ENCODE assay signal across 10 cellular contexts in the genomic region with DNA sequence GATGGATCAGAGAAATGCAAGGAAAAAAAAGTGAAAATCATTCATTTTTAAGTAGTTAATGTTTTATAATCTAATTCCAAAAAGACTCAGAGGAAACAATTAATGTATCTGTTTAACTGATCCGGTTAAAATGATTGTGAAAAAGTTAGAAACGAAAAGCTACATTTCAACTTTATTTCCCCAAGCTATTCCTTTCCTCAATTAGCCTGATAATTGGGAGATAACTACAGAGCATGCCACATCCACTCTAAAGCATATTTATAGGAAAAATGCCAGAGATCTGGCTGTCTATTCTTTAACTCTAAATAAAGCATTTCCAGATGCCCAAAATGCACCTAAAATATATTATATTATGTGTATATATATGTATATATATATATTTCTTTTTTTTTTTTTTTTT. TPM values are rescaled to one million over a fixed set of nuclear protein-coding genes. Genes with fewer than 3 reads are reported as not detected.
"Had no signal": no experiment of that assay in that cellular context is flagged by ENCODE, and none has a peak within 500 bp of the region (broad histone marks: within the 10 kb centered on the region; RNA-seq: fewer than 3 reads in every experiment).

No MANE protein-coding gene starts in this region.

- H3K27ac ChIP-seq: GM23248, HL-60 had no signal

- H3K4me3 ChIP-seq: GM23248, HAP-1 had no signal

- H3K9ac ChIP-seq: GM23248 had no signal

- ATAC-seq: HCT116, HepG2 had no signal

- FAIRE-seq: HepG2 had no signal

- DNase-seq: GM23248, GOT3, H7, HFFc6, KBM-7 had no signal

- H3K36me3 ChIP-seq: HAP-1 had no signal

- H2AFZ ChIP-seq: GM23248 had no signal

- H3K9me3 ChIP-seq: HAP-1 had no signal

- H3K4me1 ChIP-seq: HAP-1 had no signal

RNA-seq across cellular contexts. Expression of a gene that starts 37.2 kb away (rescaled TPM):
- polyA plus RNA-seq: GM23248, IgD-negative memory B cell had no signal
